ENCODE assay signal across 14 cellular contexts in genomic region chr14:101755591-101756324, GRCh38. TPM values are rescaled to one million over a fixed set of nuclear protein-coding genes. Genes with fewer than 3 reads are reported as not detected.
DNase-seq lines count a peak whose midpoint lies in the region; ATAC-seq and TF ChIP-seq lines count a peak whose summit lies in the region.
"Had no signal": no experiment of that assay in that cellular context is flagged by ENCODE, and none has a peak within 500 bp of the region (broad histone marks: within the 10 kb centered on the region; RNA-seq: fewer than 3 reads in every experiment).

No MANE protein-coding gene starts in this region.

- H2AFZ ChIP-seq in neuronal stem cell (ENCODE audit: low read length) = no peak overlapping the region

- intact Hi-C loops in lower leg skin (cut with DNase I; ENCODE audit: low total_unique reads) = no loop called here

- TF ChIP-seq POLR2A in lower leg skin (IDR thresholded peaks at IDR 0.05) = no peak

- no peak overlapping the region for H2BK120ac ChIP-seq in neuronal stem cell (ENCODE audit: low read depth, low read length)

- peaks cover 6% of the 10 kb centered on the region for H3K36me3 Mint-ChIP-seq in stimulated activated effector memory CD8-positive, alpha-beta T cell treated with anti-CD3 and anti-CD28 coated beads, Interleukin-12 subunit alpha, Interleukin-12 subunit beta, amount 100 ng/mL, for 72 hours
- H3K36me3 Mint-ChIP-seq: CD8-positive, alpha-beta T cell had no signal

- no peak overlapping the region for H3K4ac ChIP-seq in neuronal stem cell (ENCODE audit: low read length)

- no peak overlapping the region for H4K8ac ChIP-seq in neuronal stem cell (ENCODE audit: low read depth, low read length)

- H3K27ac Mint-ChIP-seq in stimulated activated effector memory CD8-positive, alpha-beta T cell treated with anti-CD3 and anti-CD28 coated beads, Interleukin-12 subunit alpha, Interleukin-12 subunit beta, amount 100 ng/mL, for 72 hours = no peak overlapping the region
- H3K27ac Mint-ChIP-seq: B cell; CD8-positive, alpha-beta T cell had no signal

- 78 to 87% methylated on average over 8 of the region's 8 CpGs for WGBS in lower leg skin, 2 donors
- no CpG with 5 or more reads among the region's 8 CpGs for WGBS in neuronal stem cell (ENCODE audit: extremely low coverage in 2 of 2, insufficient read length in 2 of 2, insufficient replicate concordance in 1 of 2), 2 donors

- no peaks in the 10 kb centered on the region for H3K36me3 ChIP-seq in neuronal stem cell (replicated peaks in 1 of 2; ENCODE audit: control insufficient read depth in 2 of 2, insufficient read depth in 2 of 2, low read length in 2 of 2)
- H3K36me3 ChIP-seq: BLaER1 treated with 17β-estradiol and CSF1 and Interleukin-3, amounts not matched to agents 10 nM and 100 nM; HAP-1 had no signal

- no peak overlapping the region for H3K9ac ChIP-seq in neuronal stem cell (ENCODE audit: low read depth, low read length, poor library complexity)

- peak overlapping the region; percentile 68 for H3K18ac ChIP-seq in neuronal stem cell (ENCODE audit: low read length)

- H3K4me3 ChIP-seq in lower leg skin (ENCODE audit: low read depth, poor library complexity, severe bottlenecking) (no peak overlapping the region), neuronal stem cell (ENCODE audit: low read length in 2 of 2) (peak overlapping the region in 1 of 2 donors; percentile 13)
- H3K4me3 ChIP-seq: BLaER1 treated with 17β-estradiol and CSF1 and Interleukin-3, amounts not matched to agents 10 nM and 100 nM; HAP-1 had no signal

- no peaks in the 10 kb centered on the region for H3K79me1 ChIP-seq in neuronal stem cell (ENCODE audit: low read depth, low read length)

- no peak for TF ChIP-seq CTCF in lower leg skin (IDR thresholded peaks at IDR 0.05)

- H3K9me3 Mint-ChIP-seq in stimulated activated effector memory CD8-positive, alpha-beta T cell treated with anti-CD3 and anti-CD28 coated beads, Interleukin-12 subunit alpha, Interleukin-12 subunit beta, amount 100 ng/mL, for 72 hours = peaks cover 5% of the 10 kb centered on the region
- H3K9me3 Mint-ChIP-seq: CD8-positive, alpha-beta T cell had no signal

- peaks cover 4 to 7% of the 10 kb centered on the region in 2 donors for H3K4me1 ChIP-seq in neuronal stem cell (ENCODE audit: control insufficient read depth in 2 of 2, insufficient read depth in 1 of 2, low read depth in 1 of 2, low read length in 2 of 2)

- peaks cover 19% of the 10 kb centered on the region for H3K4me1 Mint-ChIP-seq in stimulated activated effector memory CD8-positive, alpha-beta T cell treated with anti-CD3 and anti-CD28 coated beads, Interleukin-12 subunit alpha, Interleukin-12 subunit beta, amount 100 ng/mL, for 72 hours
- H3K4me1 Mint-ChIP-seq: B cell had no signal

- no peak overlapping the region for H3K14ac ChIP-seq in neuronal stem cell (ENCODE audit: low read length)

- no peak overlapping the region for H2AK5ac ChIP-seq in neuronal stem cell (ENCODE audit: low read depth, low read length)

- no peak overlapping the region for H4K91ac ChIP-seq in neuronal stem cell (ENCODE audit: low read depth, low read length, poor library complexity)

- H3K4me3 Mint-ChIP-seq in stimulated activated effector memory CD8-positive, alpha-beta T cell treated with anti-CD3 and anti-CD28 coated beads, Interleukin-12 subunit alpha, Interleukin-12 subunit beta, amount 100 ng/mL, for 72 hours = no peak overlapping the region
- H3K4me3 Mint-ChIP-seq: B cell; CD8-positive, alpha-beta T cell had no signal

- peak overlapping the region; percentile 40 for H2BK15ac ChIP-seq in neuronal stem cell (ENCODE audit: low read length)

- peaks cover 0 to 4% of the 10 kb centered on the region in 2 donors for H3K9me3 ChIP-seq in neuronal stem cell (replicated peaks in 1 of 2; ENCODE audit: control insufficient read depth in 2 of 2, insufficient read depth in 1 of 2, low read depth in 1 of 2, low read length in 2 of 2)
- H3K9me3 ChIP-seq: HAP-1 had no signal

- no peak overlapping the region for H3K4me2 ChIP-seq in neuronal stem cell (ENCODE audit: insufficient read depth, low read length, poor library complexity, severe bottlenecking)

- peak; percentile 89 for DNase-seq in NCI-H82 (lab: John Stamatoyannopoulos, UW)
- DNase-seq in lower leg skin (ENCODE audit: low spot score in 2 of 2) = peak; percentile 10 to 76
- DNase-seq in neuronal stem cell (ENCODE audit: low spot score) = no peak
- no peak for DNase-seq in stimulated activated effector memory CD8-positive, alpha-beta T cell treated with anti-CD3 and anti-CD28 coated beads, Interleukin-12 subunit alpha, Interleukin-12 subunit beta, amount 100 ng/mL, for 72 hours (ENCODE audit: low spot score in 2 of 2)
- DNase-seq: Calu3; CD8-positive, alpha-beta T cell; DMS79; GDM1 had no signal

- no peak overlapping the region for H2BK12ac ChIP-seq in neuronal stem cell (ENCODE audit: low read length)

- H3K23ac ChIP-seq in neuronal stem cell (ENCODE audit: low read depth, low read length, poor library complexity) = no peak overlapping the region

- H3K27ac ChIP-seq in neuronal stem cell (replicated peaks; ENCODE audit: low read length) = peak overlapping the region; percentile 13
- H3K27ac ChIP-seq: HL-60 had no signal

- H2BK5ac ChIP-seq in neuronal stem cell (ENCODE audit: low read length) = no peak overlapping the region

- ATAC-seq in GM18868 (IDR thresholded peaks at IDR 0.05; ENCODE audit: unreplicated experiment) = no peak
- no peak for ATAC-seq in stimulated activated effector memory CD8-positive, alpha-beta T cell treated with anti-CD3 and anti-CD28 coated beads, Interleukin-12 subunit alpha, Interleukin-12 subunit beta, amount 100 ng/mL, for 72 hours
- ATAC-seq in HG03342 (IDR thresholded peaks at IDR 0.05; ENCODE audit: unreplicated experiment) = no peak
- ATAC-seq: CD8-positive, alpha-beta T cell had no signal

- H3K27me3 ChIP-seq in neuronal stem cell (ENCODE audit: control insufficient read depth in 3 of 3, insufficient read depth in 3 of 3, low read depth in 1 of 3, low read length in 3 of 3) = peaks cover 0 to 15% (median 0%) of the 10 kb centered on the region in 3 experiments
- H3K27me3 ChIP-seq: BLaER1 treated with 17β-estradiol and CSF1 and Interleukin-3, amounts not matched to agents 10 nM and 100 nM had no signal

RNA-seq across cellular contexts. Expression of gene PPP2R5C, which starts 5.8 kb away (rescaled TPM):
- 10 to 100 TPM; 74.6 to 89.9 (median 80.3) TPM for total RNA-seq in lower leg skin
- polyA plus RNA-seq in neuronal stem cell (2013, experiment 1 of 2) = 199 TPM
- polyA plus RNA-seq in neuronal stem cell (2013, experiment 2 of 2) = 209 TPM

Comparison
In these comparisons a context has a peak if more than half of its experiments do, and no peak if none do; other contexts are left out.
1. DNase-seq: peak in NCI-H82 (single experiment) and lower leg skin (2 of 2); none in neuronal stem cell (single experiment) and stimulated activated effector memory CD8-positive, alpha-beta T cell treated with anti-CD3 and anti-CD28 coated beads, Interleukin-12 subunit alpha, Interleukin-12 subunit beta, amount 100 ng/mL, for 72 hours (0 of 2).